36 cellular contexts compared by ENCODE assay signal in genomic region chr11:94058630-94059029, GRCh38. TPM values are rescaled to one million over a fixed set of nuclear protein-coding genes. Genes with fewer than 3 reads are reported as not detected.
"Had no signal": no experiment of that assay in that cellular context is flagged by ENCODE, and none has a peak within 500 bp of the region (broad histone marks: within the 10 kb centered on the region; RNA-seq: fewer than 3 reads in every experiment).

No MANE protein-coding gene starts in this region.

- H3K4me1 ChIP-seq: adrenal gland, body of pancreas had no signal

- ATAC-seq: activated CD8-positive, alpha-beta T cell treated with anti-CD3 and anti-CD28 coated beads for 36 hours; activated naive CD4-positive, alpha-beta T cell treated with anti-CD3 and anti-CD28 coated beads, Interleukin-2, amount 50 U/mL, for 72 hours; activated T-cell treated with anti-CD3 and anti-CD28 coated beads, Interleukin-2, amount 50 U/mL, for 4 hours; activated T-cell treated with anti-CD3 and anti-CD28 coated beads, Interleukin-2, amount 50 U/mL, for 72 hours; activated T-helper 17 cell treated with anti-CD3 and anti-CD28 coated beads, Interleukin-2, amount 50 U/mL, for 72 hours; body of pancreas had no signal

- H3K27me3 ChIP-seq: adrenal gland, body of pancreas, brain microvascular endothelial cell had no signal

- DNase-seq: activated B cell treated with CpG ODN at 0.5 μM for 24 hours; activated CD4-positive, alpha-beta memory T cell treated with anti-CD3 and anti-CD28 coated beads for 36 hours; activated CD4-positive, alpha-beta T cell treated with anti-CD3 and anti-CD28 coated beads for 4 hours; activated CD4-positive, alpha-beta T cell treated with anti-CD3 and anti-CD28 coated beads, Interleukin-2, amount 50 U/mL, for 1 hour; activated CD4-positive, alpha-beta T cell treated with anti-CD3 and anti-CD28 coated beads, Interleukin-2, amount 50 U/mL, for 4 hours; activated CD4-positive, CD25-positive, alpha-beta regulatory T cell treated with anti-CD3 and anti-CD28 coated beads, Interleukin-2, amount 50 U/mL, for 72 hours; activated CD8-positive, alpha-beta memory T cell treated with anti-CD3 and anti-CD28 coated beads, Interleukin-2, amount 50 U/mL, for 4 hours; activated CD8-positive, alpha-beta T cell treated with anti-CD3 and anti-CD28 coated beads for 36 hours; activated effector memory CD4-positive, alpha-beta T cell treated with anti-CD3 and anti-CD28 coated beads, Interleukin-2, amount 50 U/mL, for 16 hours; activated gamma-delta T cell treated with Interleukin-2 at 50 U/mL for 16 hours; activated naive CD4-positive, alpha-beta T cell; activated naive CD4-positive, alpha-beta T cell treated with anti-CD3 and anti-CD28 coated beads for 36 hours; activated naive CD4-positive, alpha-beta T cell treated with anti-CD3 and anti-CD28 coated beads, Interleukin-2, amount 50 U/mL, for 16 hours; activated naive CD8-positive, alpha-beta T cell treated with anti-CD3 and anti-CD28 coated beads for 36 hours; activated T-cell treated with anti-CD3 and anti-CD28 coated beads for 4 hours; activated T-cell treated with anti-CD3 and anti-CD28 coated beads, Interleukin-2, amount 50 U/mL, for 1 hour; activated T-cell treated with anti-CD3 and anti-CD28 coated beads, Interleukin-2, amount 50 U/mL, for 4 hours; activated T-cell treated with anti-CD3 and anti-CD28 coated beads, Interleukin-2, amount 50 U/mL, for 72 hours; adrenal gland; amniotic stem cell; aorta; body of pancreas; brain microvascular endothelial cell; central memory CD4-positive, alpha-beta T cell; T-helper 1 cell; T-helper 2 cell; T-helper 9 cell had no signal

- H3K27ac ChIP-seq: adrenal gland, body of pancreas, brain microvascular endothelial cell, VCaP had no signal

- H3K9me3 ChIP-seq: adrenal gland, body of pancreas had no signal

- H3K36me3 ChIP-seq: adrenal gland, brain microvascular endothelial cell had no signal

- H3K4me3 ChIP-seq: adrenal gland, body of pancreas had no signal

RNA-seq across cellular contexts. Expression of gene HEPHL1, which starts 37.5 kb away (rescaled TPM):
- total RNA-seq: activated B cell treated with CpG ODN at 0.5 μM for 24 hours; activated CD4-positive, alpha-beta memory T cell treated with anti-CD3 and anti-CD28 coated beads for 36 hours; activated CD4-positive, alpha-beta T cell treated with anti-CD3 and anti-CD28 coated beads, Interleukin-2, amount 10 ng/mL, durations not matched to agents 24 days and 14 days; activated CD8-positive, alpha-beta memory T cell treated with anti-CD3 and anti-CD28 coated beads for 36 hours; activated CD8-positive, alpha-beta T cell treated with anti-CD3 and anti-CD28 coated beads for 36 hours; activated naive CD4-positive, alpha-beta T cell treated with anti-CD3 and anti-CD28 coated beads for 36 hours; activated naive CD4-positive, alpha-beta T cell treated with anti-CD3 and anti-CD28 coated beads, Interleukin-2, amount 50 U/mL, for 72 hours; activated naive CD8-positive, alpha-beta T cell treated with anti-CD3 and anti-CD28 coated beads for 36 hours; activated T-cell treated with anti-CD3 and anti-CD28 coated beads, Interleukin-2, amount 50 U/mL, for 4 hours; activated T-cell treated with anti-CD3 and anti-CD28 coated beads, Interleukin-2, amount 50 U/mL, for 72 hours; activated T-helper 1 cell treated with anti-CD3 and anti-CD28 coated beads, Interleukin-12 subunit alpha, Interleukin-12 subunit beta, Interleukin-2, Interleukin-4 antibody, amounts not matched to agents 30 ng/mL and 10 ng/mL and 1 ng/mL, durations not matched to agents 14 hours and 24 hours and 36 hours; activated T-helper 17 cell treated with anti-CD3 and anti-CD28 coated beads, Interleukin-2, amount 50 U/mL, for 72 hours; adrenal gland; astrocyte; body of pancreas; cardiac septum; cerebellum had no signal
